Comparison of ENCODE assay signal across 10 cellular contexts in genomic region chr12:94384030-94384429, GRCh38.
"Had no signal": no experiment of that assay in that cellular context is flagged by ENCODE, and none has a peak within 500 bp of the region (broad histone marks: within the 10 kb centered on the region; RNA-seq: fewer than 3 reads in every experiment).

No MANE protein-coding gene starts in this region.

- DNase-seq: H9, HCEC 1CT, HFFc6, KG1 had no signal

- H3K27me3 Mint-ChIP-seq: IgD-negative memory B cell had no signal

- H3K4me1 Mint-ChIP-seq: GM23338, H9 had no signal

- H3K27ac ChIP-seq: HL-60 had no signal

- H3K4me3 Mint-ChIP-seq: GM23338, H9, HFFc6, IgD-negative memory B cell had no signal

- H2AFZ ChIP-seq: GM23338 had no signal

- H3K4me3 ChIP-seq: GM23338 had no signal

- FAIRE-seq: H1, H54, HepG2 had no signal

- ATAC-seq: GM23338, HepG2 had no signal

- H3K4me2 ChIP-seq: GM23338 had no signal

- H3K27ac Mint-ChIP-seq: GM23338, H9, HFFc6 had no signal
